In the genomic region with DNA sequence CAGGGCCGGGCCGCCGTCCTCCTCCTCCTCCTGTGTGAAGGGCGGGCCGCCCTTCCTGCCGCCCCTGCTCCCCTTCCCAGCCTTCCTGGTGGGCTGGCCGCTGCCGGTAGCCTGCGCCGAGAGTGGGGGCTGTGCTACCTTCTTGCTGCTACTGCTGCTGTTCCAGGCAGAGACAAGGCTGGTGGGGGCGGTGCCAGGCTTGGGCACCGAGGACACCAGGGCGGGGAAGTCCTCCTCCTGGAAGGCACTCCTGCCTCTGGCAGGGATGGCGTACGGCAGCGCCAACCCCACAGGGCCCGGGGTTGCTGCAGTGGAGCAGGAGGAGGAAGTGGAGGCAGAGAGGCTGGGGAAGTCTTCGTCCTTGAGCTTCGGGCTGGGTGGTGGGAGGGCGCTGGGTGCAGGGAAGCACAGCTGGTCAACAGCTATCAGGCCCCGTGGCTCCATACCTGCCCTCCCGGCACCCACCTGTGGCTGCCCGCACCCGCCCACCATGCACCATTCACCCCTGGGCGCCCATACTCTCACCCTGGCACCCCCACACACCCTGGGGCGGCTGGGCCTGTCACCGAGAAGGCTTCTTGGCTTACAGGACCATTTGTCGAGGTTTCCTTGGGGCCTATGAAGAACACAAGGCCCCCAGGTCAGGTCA, we compare ENCODE assay signal across 16 cellular contexts. TPM values are rescaled to one million over a fixed set of nuclear protein-coding genes. Genes with fewer than 3 reads are reported as not detected.
DNase-seq lines count a peak whose midpoint lies in the region; ATAC-seq and TF ChIP-seq lines count a peak whose summit lies in the region.
"Had no signal": no experiment of that assay in that cellular context is flagged by ENCODE, and none has a peak within 500 bp of the region (broad histone marks: within the 10 kb centered on the region; RNA-seq: fewer than 3 reads in every experiment).

No MANE protein-coding gene starts in this region.

- H3K9me3 Mint-ChIP-seq in effector memory CD8-positive, alpha-beta T cell: no peaks in the 10 kb centered on the region

- no peak overlapping the region for H2BK5ac ChIP-seq in mesenchymal stem cell (ENCODE audit: low read depth, low read length, poor library complexity, severe bottlenecking)

- 96% methylated on average over 22 of the region's 28 CpGs for WGBS in mesenchymal stem cell

- POLR2A ChIA-PET in RWPE1 (lab: Yijun Ruan, JAX; ENCODE audit: low non-redundant PET): interaction anchor here (0.6 kb wide), 1 partner anchor 511 kb away, joined by 5 read pairs; no protein-coding TSS in a partner anchor

- H3K9ac ChIP-seq in mesenchymal stem cell (ENCODE audit: low read length): no peak overlapping the region

- DNase-seq in RWPE1 (ENCODE audit: low spot score) (no peak), mesenchymal stem cell (no peak), NCI-H524 treated with DMSO at 0.1 percent for 48 hours (lab: John Stamatoyannopoulos, UW) (no peak)
- DNase-seq in effector memory CD8-positive, alpha-beta T cell: no peak
- DNase-seq: DMS53, GDM1, Kasumi-1, NCI-H1694, NCI-H2081, NCI-H2171 treated with DMSO at 0.1 percent for 48 hours, NCI-H526, OCI-M1 had no signal

- H3K27me3 ChIP-seq in mesenchymal stem cell (ENCODE audit: control insufficient read depth in 1 of 2, insufficient read depth in 1 of 2, low read length in 2 of 2): no peaks in the 10 kb centered on the region
- H3K27me3 ChIP-seq: SJSA1 had no signal

- no peak overlapping the region for H4K8ac ChIP-seq in mesenchymal stem cell (ENCODE audit: low read length)

- no peak overlapping the region for H4K91ac ChIP-seq in mesenchymal stem cell (ENCODE audit: low read length)

- no peak for ATAC-seq in effector memory CD8-positive, alpha-beta T cell (replicated peaks)
- ATAC-seq: A549, Right ventricle myocardium inferior had no signal

- H3K79me1 ChIP-seq in mesenchymal stem cell (replicated peaks; ENCODE audit: low read length, poor library complexity, severe bottlenecking): peaks cover 33% of the 10 kb centered on the region

- peaks cover 30% of the 10 kb centered on the region for H3K36me3 Mint-ChIP-seq in effector memory CD8-positive, alpha-beta T cell (ENCODE audit: insufficient read depth)

- no peak for TF ChIP-seq CTCF in RWPE1 (conservative IDR thresholded peaks at IDR 0.05; ENCODE audit: low read depth)

- H3K18ac ChIP-seq in mesenchymal stem cell (ENCODE audit: low read depth in 1 of 2, low read length in 2 of 2): no peak overlapping the region

- peaks cover 75 to 82% of the 10 kb centered on the region in 2 experiments for H3K36me3 ChIP-seq in mesenchymal stem cell (ENCODE audit: control insufficient read depth in 1 of 2, insufficient read depth in 2 of 2, low read depth in 1 of 2, low read length in 2 of 2)

- H2AFZ ChIP-seq in mesenchymal stem cell (ENCODE audit: low read depth, low read length): no peak overlapping the region

- H3K9me3 ChIP-seq in mesenchymal stem cell (ENCODE audit: control insufficient read depth, low read length): no peaks in the 10 kb centered on the region
- H3K9me3 ChIP-seq: A549, SJSA1 had no signal

- H2AK5ac ChIP-seq in mesenchymal stem cell (ENCODE audit: low read length, severe bottlenecking): no peak overlapping the region

- peaks cover 9 to 11% of the 10 kb centered on the region in 2 donors for H3K4me1 Mint-ChIP-seq in effector memory CD8-positive, alpha-beta T cell (ENCODE audit: low read depth in 2 of 2)

- H3K4me3 ChIP-seq in mesenchymal stem cell (ENCODE audit: insufficient read depth in 1 of 2, low read depth in 1 of 2, low read length in 2 of 2): no peak overlapping the region
- H3K4me3 ChIP-seq: A549, SJSA1 had no signal

- H2BK15ac ChIP-seq in mesenchymal stem cell (ENCODE audit: low read depth, poor library complexity, severe bottlenecking): peak overlapping the region; percentile 32

- H3K27ac ChIP-seq in RWPE1 (peak overlapping the region; percentile 98), mesenchymal stem cell (ENCODE audit: low read length, poor library complexity, severe bottlenecking) (no peak overlapping the region)
- H3K27ac ChIP-seq: SJSA1 had no signal

- H3K27ac Mint-ChIP-seq in effector memory CD8-positive, alpha-beta T cell: no peak overlapping the region
- H3K27ac Mint-ChIP-seq: B cell had no signal

- CTCF ChIA-PET in RWPE1 (lab: Yijun Ruan, JAX): no interaction called here

- no peak overlapping the region for H3K4me2 ChIP-seq in mesenchymal stem cell (ENCODE audit: low read length, poor library complexity, severe bottlenecking)
- H3K4me2 ChIP-seq: A549 had no signal

- no peak overlapping the region for H3K23ac ChIP-seq in mesenchymal stem cell (ENCODE audit: low read length in 2 of 2)

- H3K4me1 ChIP-seq in mesenchymal stem cell (ENCODE audit: control insufficient read depth, insufficient read depth, low read depth, low read length): peaks cover 19% of the 10 kb centered on the region

- no peak overlapping the region for H2BK120ac ChIP-seq in mesenchymal stem cell (ENCODE audit: low read depth, low read length)

- H3K14ac ChIP-seq in mesenchymal stem cell (ENCODE audit: low read length in 2 of 2): no peak overlapping the region

- no peak overlapping the region for H3K4ac ChIP-seq in mesenchymal stem cell (ENCODE audit: low read depth in 1 of 2, low read length in 2 of 2)

- no peaks in the 10 kb centered on the region for H3K27me3 Mint-ChIP-seq in effector memory CD8-positive, alpha-beta T cell
- H3K27me3 Mint-ChIP-seq: B cell had no signal

- no peak overlapping the region for H2BK12ac ChIP-seq in mesenchymal stem cell (ENCODE audit: low read length in 2 of 2)

- no peak overlapping the region for H3K4me3 Mint-ChIP-seq in effector memory CD8-positive, alpha-beta T cell
- H3K4me3 Mint-ChIP-seq: B cell had no signal

RNA-seq across cellular contexts. Expression of a gene that starts 9.6 kb away (rescaled TPM):
- polyA plus RNA-seq in mesenchymal stem cell (2013, experiment 1 of 2): 23.8 TPM
- 21.1 TPM for polyA plus RNA-seq in mesenchymal stem cell (2013, experiment 2 of 2)

RNA-seq across cellular contexts. Expression of a gene that starts 10.2 kb away (rescaled TPM):
- polyA plus RNA-seq in mesenchymal stem cell (2013, experiment 1 of 2): 0.48 TPM
- polyA plus RNA-seq in mesenchymal stem cell (2013, experiment 2 of 2): 0.55 TPM

RNA-seq across cellular contexts. Expression of a gene that starts 16.0 kb away (rescaled TPM):
- polyA plus RNA-seq in mesenchymal stem cell (2013, experiment 1 of 2): 33.5 TPM
- 32.2 TPM for polyA plus RNA-seq in mesenchymal stem cell (2013, experiment 2 of 2)

RNA-seq across cellular contexts. Expression of a gene that starts 18.7 kb away (rescaled TPM):
- 0.07 TPM for polyA plus RNA-seq in mesenchymal stem cell (2013, experiment 1 of 2)
- polyA plus RNA-seq in mesenchymal stem cell (2013, experiment 2 of 2): 0.15 TPM

RNA-seq across cellular contexts. Expression of a gene that starts 19.6 kb away (rescaled TPM):
- polyA plus RNA-seq in mesenchymal stem cell (2013, experiment 1 of 2): 0.59 TPM
- polyA plus RNA-seq in mesenchymal stem cell (2013, experiment 2 of 2): 0.71 TPM
